21 cellular contexts compared by ENCODE assay signal in genomic region chr12:47023944-47024343, GRCh38. TPM values are rescaled to one million over a fixed set of nuclear protein-coding genes. Genes with fewer than 3 reads are reported as not detected.
DNase-seq lines count a peak whose midpoint lies in the region; ATAC-seq, FAIRE-seq and TF ChIP-seq lines count a peak whose summit lies in the region.
"Had no signal": no experiment of that assay in that cellular context is flagged by ENCODE, and none has a peak within 500 bp of the region (broad histone marks: within the 10 kb centered on the region; RNA-seq: fewer than 3 reads in every experiment).

No MANE protein-coding gene starts in this region.

- H3K27ac ChIP-seq in liver (ENCODE audit: low read depth in 1 of 2, low read length in 2 of 2) (no peak overlapping the region), HepG2 (ENCODE audit: extremely low read length, insufficient read depth, low read length) (no peak overlapping the region), mesendoderm (ENCODE audit: low read depth, low read length) (no peak overlapping the region), coronary artery (no peak overlapping the region)
- H3K27ac ChIP-seq: Peyer's patch had no signal

- H3K4ac ChIP-seq in mesendoderm (ENCODE audit: low read depth, low read length): peak overlapping the region; percentile 16

- BruUV-seq in HepG2 (replicated peaks; lab: Mats Ljungman, UMichigan): no TSS peak

- H2AK5ac ChIP-seq in mesendoderm (ENCODE audit: low read length): no peak overlapping the region

- ATAC-seq in HepG2 (no peak), HG02938 (IDR thresholded peaks at IDR 0.05; ENCODE audit: unreplicated experiment) (no peak)
- ATAC-seq: SK-N-SH treated with all-trans-retinoic acid at 6 μM for 48 hours had no signal

- H2BK5ac ChIP-seq in mesendoderm (ENCODE audit: low read length): no peak overlapping the region

- no peak overlapping the region for H3K4me2 ChIP-seq in HepG2 (ENCODE audit: low read depth, low read length)
- no peak overlapping the region for H3K4me2 ChIP-seq in mesendoderm (ENCODE audit: low read length)

- H2BK120ac ChIP-seq in mesendoderm (ENCODE audit: low read depth, low read length): no peak overlapping the region

- peak overlapping the region; percentile 39 for H3K18ac ChIP-seq in mesendoderm (ENCODE audit: low read length)

- H3K4me3 ChIP-seq in liver (ENCODE audit: low read depth in 1 of 3, low read length in 3 of 3): no peak overlapping the region
- H3K4me3 ChIP-seq in HepG2 (replicated peaks in 1 of 3; ENCODE audit: insufficient read depth in 1 of 3, low read depth in 2 of 3, low read length in 3 of 3): no peak overlapping the region
- H3K4me3 ChIP-seq in bronchial epithelial cell (ENCODE audit: low read depth, low read length): no peak overlapping the region
- no peak overlapping the region for H3K4me3 ChIP-seq in mesendoderm (ENCODE audit: low read length)
- H3K4me3 ChIP-seq in coronary artery: no peak overlapping the region
- H3K4me3 ChIP-seq: MG63, Peyer's patch had no signal

- intact Hi-C loops in HepG2 (cut with micrococcal nuclease; ENCODE audit: unreplicated experiment): no loop called here

- H2AFZ ChIP-seq in HepG2 (ENCODE audit: low read length): no peak overlapping the region

- H3K9ac ChIP-seq in liver (ENCODE audit: low read depth in 1 of 2, low read length in 2 of 2): no peak overlapping the region
- H3K9ac ChIP-seq in HepG2 (ENCODE audit: insufficient read depth, low read depth, low read length): no peak overlapping the region
- no peak overlapping the region for H3K9ac ChIP-seq in mesendoderm (ENCODE audit: low read length)

- DNase-seq in HepG2 (ENCODE audit: low spot score) (no peak), bronchial epithelial cell (ENCODE audit: low read depth) (peak; percentile 52), mesendoderm (no peak), coronary artery (ENCODE audit: low spot score) (no peak), occipital lobe (lab: John Stamatoyannopoulos, UW) (no peak)
- DNase-seq: Calu3, DMS79 treated with DMSO at 0.1 percent for 48 hours, GF-D8, KBM-7, NCI-H1105 treated with DMSO at 0.1 percent for 48 hours, NCI-H146, NCI-H2029, NCI-H446, NCI-H526, Peyer's patch had no signal

- no peak overlapping the region for H2BK15ac ChIP-seq in mesendoderm (replicated peaks; ENCODE audit: low read depth)

- CTCF ChIA-PET in HepG2 (lab: Yijun Ruan, JAX; ENCODE audit: low intra/inter-chr PET ratio, low total read pairs): no interaction called here

- H3K27me3 ChIP-seq in liver (ENCODE audit: control insufficient read depth in 4 of 4, insufficient read depth in 4 of 4, low read length in 3 of 4): no peaks in the 10 kb centered on the region
- peaks cover 1 to 12% of the 10 kb centered on the region in 2 experiments; a peak in 3 of 5 replicates for H3K27me3 ChIP-seq in HepG2 (ENCODE audit: control insufficient read depth in 1 of 2, insufficient read depth in 2 of 2, low read length in 2 of 2)
- H3K27me3 ChIP-seq in bronchial epithelial cell (ENCODE audit: control insufficient read depth, insufficient read depth, low read length): no peaks in the 10 kb centered on the region
- no peaks in the 10 kb centered on the region for H3K27me3 ChIP-seq in mesendoderm (ENCODE audit: insufficient read depth, low read length, poor library complexity)
- H3K27me3 ChIP-seq: MG63, Peyer's patch had no signal

- H3K79me2 ChIP-seq in HepG2 (ENCODE audit: insufficient read depth, low read length): no peaks in the 10 kb centered on the region
- H3K79me2 ChIP-seq in mesendoderm (ENCODE audit: control insufficient read depth, insufficient read depth, low read length): no peaks in the 10 kb centered on the region

- H3K23ac ChIP-seq in mesendoderm (ENCODE audit: low read length): no peak overlapping the region

- H3K4me1 ChIP-seq in liver (ENCODE audit: control insufficient read depth in 4 of 4, insufficient read depth in 4 of 4, low read length in 3 of 4): peaks cover 0 to 13% (median 2%) of the 10 kb centered on the region in 4 donors
- H3K4me1 ChIP-seq in HepG2 (ENCODE audit: insufficient read depth, low read length): no peaks in the 10 kb centered on the region
- no peaks in the 10 kb centered on the region for H3K4me1 ChIP-seq in mesendoderm (ENCODE audit: control insufficient read depth, low read depth, low read length)
- H3K4me1 ChIP-seq: Peyer's patch had no signal

- no peak overlapping the region for H3K56ac ChIP-seq in mesendoderm (ENCODE audit: low read length)

- no peak for TF ChIP-seq CTCF in liver (IDR thresholded peaks at IDR 0.05; ENCODE audit: low read depth, low read length, missing input control)
- TF ChIP-seq CTCF in HepG2 (CRISPR knock-in tag; IDR thresholded peaks at IDR 0.05): no peak
- TF ChIP-seq CTCF in bronchial epithelial cell (IDR thresholded peaks at IDR 0.05; ENCODE audit: insufficient read depth, low read length, severe bottlenecking): no peak
- TF ChIP-seq CTCF in coronary artery (IDR thresholded peaks at IDR 0.05): no peak

- POLR2A ChIA-PET in HepG2 (lab: Yijun Ruan, JAX): no interaction called here

- no peaks in the 10 kb centered on the region for H3K79me1 ChIP-seq in mesendoderm (ENCODE audit: low read length)

- in situ Hi-C loops in HepG2 (cut with HindIII; ENCODE audit: extremely low pct_ligation_motif_present, low pct_unique_long_range_greater_than_20kb): loop anchor here (5.0 kb wide), 1 partner anchor 682 kb away; no protein-coding TSS in a partner anchor

- no peaks in the 10 kb centered on the region for H3K36me3 ChIP-seq in liver (ENCODE audit: control insufficient read depth in 4 of 4, insufficient read depth in 3 of 4, low read depth in 1 of 4, low read length in 3 of 4)
- no peaks in the 10 kb centered on the region for H3K36me3 ChIP-seq in HepG2 (replicated peaks in 1 of 2; ENCODE audit: control insufficient read depth in 1 of 2, insufficient read depth in 2 of 2, low read length in 2 of 2)
- no peaks in the 10 kb centered on the region for H3K36me3 ChIP-seq in bronchial epithelial cell (ENCODE audit: control insufficient read depth, insufficient read depth, low read length)
- no peaks in the 10 kb centered on the region for H3K36me3 ChIP-seq in mesendoderm (ENCODE audit: control insufficient read depth, insufficient read depth, low read length)
- H3K36me3 ChIP-seq: MG63, Peyer's patch had no signal

- TF ChIP-seq EP300 in HepG2 (IDR thresholded peaks at IDR 0.05; ENCODE audit: low read depth in 2 of 2, low read length in 2 of 2): no peak
- TF ChIP-seq EP300 in HepG2 (CRISPR knock-in tag; IDR thresholded peaks at IDR 0.05; ENCODE audit: borderline replicate concordance): no peak

- WGBS in liver: 37% methylated on average over 6 of the region's 6 CpGs
- 26% methylated on average over 6 of the region's 6 CpGs for WGBS in HepG2 (ENCODE audit: low lambda C conversion rate)
- no CpG with 5 or more reads among the region's 6 CpGs for WGBS in mesendoderm (ENCODE audit: extremely low coverage, insufficient coverage, low lambda C conversion rate)

- TF ChIP-seq RAD21 in liver (IDR thresholded peaks at IDR 0.05) (peak in 1 of 2 donors; percentile 33), HepG2 (CRISPR knock-in tag; IDR thresholded peaks at IDR 0.05) (no peak)

- no peak overlapping the region for H4K5ac ChIP-seq in mesendoderm (ENCODE audit: low read length)

- no peak for TF ChIP-seq POLR2A in HepG2 (IDR thresholded peaks at IDR 0.05; ENCODE audit: insufficient read depth in 1 of 2, low read depth in 2 of 2, low read length in 2 of 2)

- H3K9me3 ChIP-seq in liver (ENCODE audit: control insufficient read depth in 4 of 4, low read length in 3 of 4) (no peaks in the 10 kb centered on the region), HepG2 (ENCODE audit: low read length) (no peaks in the 10 kb centered on the region)
- H3K9me3 ChIP-seq: MG63, Peyer's patch had no signal

- H4K8ac ChIP-seq in mesendoderm (ENCODE audit: low read depth, low read length): no peak overlapping the region

- no peak for FAIRE-seq in HepG2 (lab: Jason Lieb, UNC)
- FAIRE-seq in bronchial epithelial cell (lab: Jason Lieb, UNC): peak; percentile 85
- FAIRE-seq: GM12891 had no signal

- no peaks in the 10 kb centered on the region for H4K20me1 ChIP-seq in HepG2 (ENCODE audit: insufficient read depth, low read length)

RNA-seq across cellular contexts. Expression of gene PCED1B, which starts 55.5 kb away (rescaled TPM):
- total RNA-seq in liver (1 to 10 TPM in 1 of 2 donors, under 1 TPM in 1; 0.51 to 1.3 TPM), HepG2 (2016; rRNA removed; fragmentation: Illumina TruSeq; extraction: Trizol) (0.10 and 0.11 TPM in 2 replicates), bronchial epithelial cell (0.51 and 1.3 TPM in 2 replicates), occipital lobe (0.94 TPM)
- polyA plus RNA-seq in liver (1 to 10 TPM in 1 of 2 donors, under 1 TPM in 1; 0.85 to 1.8 TPM), HepG2 (2011; rRNA removed) (0.33 and 0.37 TPM in 2 replicates)
- total RNA-seq in HepG2 (2016; cell fraction: cytosol; rRNA removed; fragmentation: Illumina TruSeq; extraction: Trizol; ENCODE audit: low read depth): not detected in 2 replicates
- 0.17 and 0.18 TPM in 2 replicates for total RNA-seq in HepG2 (2016; cell fraction: insoluble cytoplasmic fraction; rRNA removed; fragmentation: Illumina TruSeq; extraction: Trizol)
- total RNA-seq in HepG2 (2016; cell fraction: membrane; rRNA removed; fragmentation: Illumina TruSeq; extraction: Trizol): 0.10 TPM in 1 of 2 replicates, not detected in the other
- not detected in 2 replicates for total RNA-seq in HepG2 (2016; cell fraction: nucleus; rRNA removed; fragmentation: Illumina TruSeq; extraction: Trizol)
- 0.20 and 0.28 TPM in 2 replicates for polyA plus RNA-seq in HepG2 (2011; cell fraction: cytosol; rRNA removed)
- polyA plus RNA-seq in HepG2 (2011; cell fraction: nucleus; rRNA removed): 0.34 and 0.40 TPM in 2 replicates
- 0.25 and 0.32 TPM in 2 replicates for polyA plus RNA-seq in HepG2 (2012)
- not detected in 2 replicates for polyA plus RNA-seq in HepG2 (2016; cell fraction: cytosol; fragmentation: Illumina TruSeq; extraction: Trizol; ENCODE audit: low read depth)
- polyA plus RNA-seq in HepG2 (2016; cell fraction: insoluble cytoplasmic fraction; fragmentation: Illumina TruSeq; extraction: Trizol; ENCODE audit: low read depth): 0.24 and 0.64 TPM in 2 replicates
- 0.24 TPM in 1 of 2 replicates, not detected in the other for polyA plus RNA-seq in HepG2 (2016; cell fraction: membrane; fragmentation: Illumina TruSeq; extraction: Trizol; ENCODE audit: low read depth)
- polyA plus RNA-seq in HepG2 (2016; cell fraction: nucleus; fragmentation: Illumina TruSeq; extraction: Trizol; ENCODE audit: insufficient read depth, low read depth): 0.41 and 0.80 TPM in 2 replicates
- 0.20 and 0.70 TPM in 2 replicates for polyA minus RNA-seq in HepG2 (2011; rRNA and poly(A)+ RNA removed; ENCODE audit: low replicate concordance)
- not detected in 2 replicates for polyA minus RNA-seq in HepG2 (2011; cell fraction: cytosol; rRNA and poly(A)+ RNA removed)
- polyA minus RNA-seq in HepG2 (2011; cell fraction: nucleus; rRNA and poly(A)+ RNA removed): not detected in 2 replicates
- polyA plus RNA-seq in mesendoderm (2013, experiment 1 of 2): 6.9 TPM
- polyA plus RNA-seq in mesendoderm (2013, experiment 2 of 2): 6.7 TPM

RNA-seq across cellular contexts. Expression of gene AMIGO2, which starts 55.8 kb away (rescaled TPM):
- 1 to 10 TPM; 1.2 to 2.5 TPM for total RNA-seq in liver
- 1 to 10 TPM; 2.1 to 3.5 TPM for polyA plus RNA-seq in liver
- not detected in 2 replicates for total RNA-seq in HepG2 (2016; rRNA removed; fragmentation: Illumina TruSeq; extraction: Trizol)
- total RNA-seq in HepG2 (2016; cell fraction: cytosol; rRNA removed; fragmentation: Illumina TruSeq; extraction: Trizol; ENCODE audit: low read depth): not detected in 2 replicates
- total RNA-seq in HepG2 (2016; cell fraction: insoluble cytoplasmic fraction; rRNA removed; fragmentation: Illumina TruSeq; extraction: Trizol): not detected in 2 replicates
- not detected in 2 replicates for total RNA-seq in HepG2 (2016; cell fraction: membrane; rRNA removed; fragmentation: Illumina TruSeq; extraction: Trizol)
- not detected in 2 replicates for total RNA-seq in HepG2 (2016; cell fraction: nucleus; rRNA removed; fragmentation: Illumina TruSeq; extraction: Trizol)
- 0.03 TPM in 1 of 2 replicates, not detected in the other for polyA plus RNA-seq in HepG2 (2011; rRNA removed)
- not detected in 2 replicates for polyA plus RNA-seq in HepG2 (2011; cell fraction: cytosol; rRNA removed)
- not detected in 2 replicates for polyA plus RNA-seq in HepG2 (2011; cell fraction: nucleus; rRNA removed)
- not detected in 2 replicates for polyA plus RNA-seq in HepG2 (2012)
- polyA plus RNA-seq in HepG2 (2016; cell fraction: cytosol; fragmentation: Illumina TruSeq; extraction: Trizol; ENCODE audit: low read depth): not detected in 2 replicates
- not detected in 2 replicates for polyA plus RNA-seq in HepG2 (2016; cell fraction: insoluble cytoplasmic fraction; fragmentation: Illumina TruSeq; extraction: Trizol; ENCODE audit: low read depth)
- not detected in 2 replicates for polyA plus RNA-seq in HepG2 (2016; cell fraction: membrane; fragmentation: Illumina TruSeq; extraction: Trizol; ENCODE audit: low read depth)
- not detected in 2 replicates for polyA plus RNA-seq in HepG2 (2016; cell fraction: nucleus; fragmentation: Illumina TruSeq; extraction: Trizol; ENCODE audit: insufficient read depth, low read depth)
- 3.8 TPM in 1 of 2 replicates, not detected in the other for polyA minus RNA-seq in HepG2 (2011; rRNA and poly(A)+ RNA removed; ENCODE audit: low replicate concordance)
- not detected in 2 replicates for polyA minus RNA-seq in HepG2 (2011; cell fraction: cytosol; rRNA and poly(A)+ RNA removed)
- polyA minus RNA-seq in HepG2 (2011; cell fraction: nucleus; rRNA and poly(A)+ RNA removed): not detected in 2 replicates
- 3.7 and 61.1 TPM in 2 replicates for total RNA-seq in bronchial epithelial cell
- 14.7 TPM for polyA plus RNA-seq in mesendoderm (2013, experiment 1 of 2)
- 14.0 TPM for polyA plus RNA-seq in mesendoderm (2013, experiment 2 of 2)
- total RNA-seq in occipital lobe: 8.1 TPM
- total RNA-seq: OCI-LY7 had no signal
